In genomic region chr2:288002-288742, GRCh38 we compare ENCODE assay signal across 8 cellular contexts. TPM values are rescaled to one million over a fixed set of nuclear protein-coding genes. Genes with fewer than 3 reads are reported as not detected.
DNase-seq lines count a peak whose midpoint lies in the region; ATAC-seq and TF ChIP-seq lines count a peak whose summit lies in the region.

A gene with protein sequence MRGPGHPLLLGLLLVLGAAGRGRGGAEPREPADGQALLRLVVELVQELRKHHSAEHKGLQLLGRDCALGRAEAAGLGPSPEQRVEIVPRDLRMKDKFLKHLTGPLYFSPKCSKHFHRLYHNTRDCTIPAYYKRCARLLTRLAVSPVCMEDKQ (minus strand): TSS chr2:288091. CDS start chr2:287835, 256 bp downstream.

- H3K27me3 ChIP-seq in CD4-positive, alpha-beta T cell (ENCODE audit: control insufficient read depth, insufficient read depth, low read length) = peaks cover 42% of the 10 kb centered on the region

- H3K4me3 ChIP-seq in AG04449 (ENCODE audit: low read depth, low read length) = peak within 1 kb of the TSS; percentile 25
- no peak within 1 kb of the TSS for H3K4me3 ChIP-seq in mucosa of descending colon

- H3K27me3 Mint-ChIP-seq in CD4-positive, alpha-beta T cell = peaks cover 53% of the 10 kb centered on the region

- peak; percentile 30 for ATAC-seq in HG02885 (IDR thresholded peaks at IDR 0.05; ENCODE audit: poor library complexity, unreplicated experiment)
- peak; percentile 40 for ATAC-seq in mucosa of descending colon
- no peak for ATAC-seq in CD4-positive, alpha-beta T cell (ENCODE audit: poor library complexity)
- no peak for ATAC-seq in HG03139 (IDR thresholded peaks at IDR 0.05; ENCODE audit: unreplicated experiment)
- ATAC-seq in HG02970 (IDR thresholded peaks at IDR 0.05; ENCODE audit: low FRiP score, unreplicated experiment) = no peak

- no peaks in the 10 kb centered on the region for H3K9me3 ChIP-seq in mucosa of descending colon
- H3K9me3 ChIP-seq in CD4-positive, alpha-beta T cell (ENCODE audit: control insufficient read depth, low read length) = no peaks in the 10 kb centered on the region

- H3K4me1 ChIP-seq in mucosa of descending colon (ENCODE audit: low read depth) = peaks cover 20% of the 10 kb centered on the region

- H3K4me1 Mint-ChIP-seq in CD4-positive, alpha-beta T cell (ENCODE audit: low read depth) = peaks cover 16% of the 10 kb centered on the region

- no peaks in the 10 kb centered on the region for H3K36me3 Mint-ChIP-seq in CD4-positive, alpha-beta T cell (ENCODE audit: low read depth)

- H3K27ac Mint-ChIP-seq in CD4-positive, alpha-beta T cell = no peak within 1 kb of the TSS

- H3K9me3 Mint-ChIP-seq in CD4-positive, alpha-beta T cell = no peaks in the 10 kb centered on the region

- H3K36me3 ChIP-seq in mucosa of descending colon (ENCODE audit: low read depth) = no peaks in the 10 kb centered on the region

- intact Hi-C loops in mucosa of descending colon (cut with DNase I, micrococcal nuclease) = no loop called here
- intact Hi-C loops in CD4-positive, alpha-beta T cell (cut with DNase I, micrococcal nuclease) = no loop called here

- no peak within 1 kb of the TSS for H3K4me3 Mint-ChIP-seq in CD4-positive, alpha-beta T cell

- no peak for DNase-seq in AG04449 (ENCODE audit: low read depth, low spot score)
- DNase-seq in dermis blood vessel endothelial cell = peak; percentile 28
- peak in 1 of 3 donors; percentile 39 for DNase-seq in mucosa of descending colon
- no peak for DNase-seq in NK-92 treated with Interleukin-12 subunit alpha and Interleukin-12 subunit beta, amount 100 ng/mL, for 24 hours (lab: John Stamatoyannopoulos, UW)
- no peak for DNase-seq in CD4-positive, alpha-beta T cell

- POLR2A ChIA-PET in AG04449 (lab: Yijun Ruan, JAX) = no interaction called here
- POLR2A ChIA-PET in CD4-positive, alpha-beta T cell (lab: Charles Lee) = interaction anchor here (0.9 to 1.6 kb wide), 2 partner anchors 23 to 113 kb away, joined by 3 to 4 read pairs; no protein-coding TSS in a partner anchor

- TF ChIP-seq CTCF in AG04449 (IDR thresholded peaks at IDR 0.05; ENCODE audit: insufficient read depth, low read length, missing control alignments) (no peak), mucosa of descending colon (IDR thresholded peaks at IDR 0.05) (no peak)
- no peak for TF ChIP-seq CTCF in CD4-positive, alpha-beta T cell (IDR thresholded peaks at IDR 0.05)

- H3K27ac ChIP-seq in CD4-positive, alpha-beta T cell (ENCODE audit: low read depth, low read length) = no peak within 1 kb of the TSS

- CTCF ChIA-PET in AG04449 (lab: Yijun Ruan, JAX) = interaction anchor here (0.8 to 9.3 kb wide), 4 partner anchors 9 to 350 kb away, joined by 3 to 99 read pairs (median 9); no protein-coding TSS in a partner anchor
- CTCF ChIA-PET in CD4-positive, alpha-beta T cell (lab: Charles Lee) = no interaction called here

RNA-seq across cellular contexts. Expression of the gene that starts here (rescaled TPM):
- total RNA-seq in dermis blood vessel endothelial cell = 0.28 TPM in 1 of 2 replicates, not detected in the other
- 1 to 10 TPM; 2.2 to 3.5 (median 3.0) TPM for total RNA-seq in mucosa of descending colon
- not detected for total RNA-seq in CD4-positive, alpha-beta T cell

Comparison
In these comparisons a context has a peak if more than half of its experiments do, and no peak if none do; other contexts are left out.
1. Peak in DNase-seq in dermis blood vessel endothelial cell; RNA of the gene not detected or under 1 TPM.
2. ATAC-seq: peak in HG02885 (single experiment) and mucosa of descending colon (single experiment); none in CD4-positive, alpha-beta T cell (single experiment), HG03139 (single experiment) and HG02970 (single experiment).